ENCODE assay signal across 8 cellular contexts in genomic region chr5:126776499-126777256, GRCh38. TPM values are rescaled to one million over a fixed set of nuclear protein-coding genes. Genes with fewer than 3 reads are reported as not detected.
A peak's percentile ranks its signal among the peaks of the same experiment; 100 is the strongest.
DNase-seq lines count a peak whose midpoint lies in the region; ATAC-seq and TF ChIP-seq lines count a peak whose summit lies in the region.

LMNB1 (plus strand) TSS chr5:126777136; CDS start chr5:126777509, 373 bp downstream.

- in situ Hi-C loops in GM18951 (cut with MboI; ENCODE audit: low sequenced_read_pairs, unreplicated experiment), result no loop called here

- TF ChIP-seq CTCF in WERI-Rb-1 (IDR thresholded peaks at IDR 0.05; ENCODE audit: low read depth, low read length) (0 out of 2 replicates have a peak, but pooled peaks have one; percentile 3), breast epithelium (IDR thresholded peaks at IDR 0.05) (peak in 2 of 3 donors; percentile 13 to 14)

- no peaks in the 10 kb centered on the region for H3K27me3 ChIP-seq in WERI-Rb-1 (ENCODE audit: insufficient read depth, low read depth, severe bottlenecking)
- no peaks in the 10 kb centered on the region for H3K27me3 ChIP-seq in breast epithelium
- H3K27me3 ChIP-seq in iPS-20b (ENCODE audit: insufficient read depth, low read length), result no peaks in the 10 kb centered on the region

- intact Hi-C loops in breast epithelium (cut with DNase I; ENCODE audit: low total_unique reads), result no loop called here

- H3K36me3 ChIP-seq in WERI-Rb-1 (peaks cover 35% of the 10 kb centered on the region), breast epithelium (no peaks in the 10 kb centered on the region), iPS-20b (ENCODE audit: insufficient read depth, low read depth, low read length) (peaks cover 18% of the 10 kb centered on the region; the same call in 1 of the 2 replicates)

- H3K9me3 ChIP-seq in WERI-Rb-1 (ENCODE audit: severe bottlenecking), result no peaks in the 10 kb centered on the region
- no peaks in the 10 kb centered on the region for H3K9me3 ChIP-seq in breast epithelium
- H3K9me3 ChIP-seq in iPS-20b (ENCODE audit: insufficient read depth, low read depth, low read length), result no peaks in the 10 kb centered on the region

- DNase-seq in AG08395 (ENCODE audit: low spot score), result peak; percentile 95
- peak; percentile 92 for DNase-seq in NCI-H2227 treated with DMSO at 0.1 percent for 48 hours (lab: John Stamatoyannopoulos, UW)
- peak; percentile 98 for DNase-seq in WERI-Rb-1
- DNase-seq in breast epithelium (ENCODE audit: low spot score in 2 of 2), result peak; percentile 90 to 91

- H3K4me1 ChIP-seq in breast epithelium (peaks cover 0 to 8% of the 10 kb centered on the region in 2 donors), iPS-20b (ENCODE audit: insufficient read depth, low read length) (peaks cover 14% of the 10 kb centered on the region)

- peak; percentile 68 for ATAC-seq in HG03175 (IDR thresholded peaks at IDR 0.05; ENCODE audit: unreplicated experiment)

- H3K9ac ChIP-seq in iPS-20b (ENCODE audit: low read depth, low read length), result peak within 1 kb of the TSS; percentile 100

- H3K27ac ChIP-seq in WERI-Rb-1, result peak within 1 kb of the TSS; percentile 98
- peak within 1 kb of the TSS; percentile 95 to 96 for H3K27ac ChIP-seq in breast epithelium
- H3K27ac ChIP-seq in iPS-20b (ENCODE audit: low read length), result peak within 1 kb of the TSS; percentile 100
- H3K27ac ChIP-seq in skin epidermis, result peak within 1 kb of the TSS; percentile 71 to 97 (median 91)

- TF ChIP-seq POLR2A in GM18951 (IDR thresholded peaks at IDR 0.05; ENCODE audit: extremely low read depth, insufficient read depth, insufficient read length), result peak; percentile 83
- no peak for TF ChIP-seq POLR2A in breast epithelium (IDR thresholded peaks at IDR 0.05)

- peak within 1 kb of the TSS; percentile 98 for H3K4me3 ChIP-seq in WERI-Rb-1 (ENCODE audit: low read depth, low read length)
- H3K4me3 ChIP-seq in breast epithelium, result peak within 1 kb of the TSS; percentile 73 to 96 (median 75)
- peak within 1 kb of the TSS; percentile 97 for H3K4me3 ChIP-seq in iPS-20b (ENCODE audit: low read length)
- peak within 1 kb of the TSS; percentile 46 to 91 (median 88) for H3K4me3 ChIP-seq in skin epidermis

RNA-seq across cellular contexts. Expression of gene LMNB1, which starts in this region (rescaled TPM):
- 1 to 10 TPM; 4.8 to 6.4 (median 5.2) TPM for total RNA-seq in breast epithelium

Comparison
In these comparisons a context has a peak if more than half of its experiments do, and no peak if none do; other contexts are left out.
1. Peak in every context shown above with its lines: DNase-seq, ATAC-seq, H3K4me3 ChIP-seq and H3K27ac ChIP-seq.